ENCODE assay signal across 19 cellular contexts in the genomic region with DNA sequence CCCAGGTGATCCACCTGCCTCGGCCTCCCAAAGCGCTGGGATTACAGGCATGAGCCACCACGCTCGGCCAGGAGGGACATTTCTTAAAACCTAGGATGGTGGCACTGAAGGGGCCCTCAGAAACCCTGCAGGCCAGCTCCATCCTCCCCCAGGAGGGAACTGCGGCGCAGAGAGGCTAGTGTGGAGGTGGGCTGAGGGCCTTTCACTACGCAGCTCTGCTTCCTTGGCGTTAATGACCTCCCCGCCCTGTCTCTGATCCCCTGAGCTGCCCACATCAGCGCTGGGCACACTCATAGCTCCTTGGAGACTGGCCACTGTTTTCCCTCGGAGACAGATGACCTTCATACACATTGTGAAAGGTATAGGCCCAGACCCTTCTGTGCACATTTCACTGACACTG.
"Had no signal": no experiment of that assay in that cellular context is flagged by ENCODE, and none has a peak within 500 bp of the region (broad histone marks: within the 10 kb centered on the region; RNA-seq: fewer than 3 reads in every experiment).

No MANE protein-coding gene starts in this region.

- H3K27me3 ChIP-seq: MG63 had no signal

- ATAC-seq: activated CD4-positive, CD25-positive, alpha-beta regulatory T cell treated with anti-CD3 and anti-CD28 coated beads, Interleukin-2, amount 50 U/mL, for 24 hours; activated CD8-positive, alpha-beta T cell treated with anti-CD3 and anti-CD28 coated beads for 36 hours; activated naive CD8-positive, alpha-beta T cell treated with anti-CD3 and anti-CD28 coated beads, Interleukin-2, amount 50 U/mL, for 24 hours; PC-3 had no signal

- FAIRE-seq: astrocyte, RCC 7860 had no signal

- H3K36me3 ChIP-seq: MG63 had no signal

- DNase-seq: activated CD4-positive, alpha-beta T cell treated with anti-CD3 and anti-CD28 coated beads for 4 hours; activated CD8-positive, alpha-beta memory T cell treated with anti-CD3 and anti-CD28 coated beads, Interleukin-2, amount 50 U/mL, for 48 hours; activated CD8-positive, alpha-beta T cell treated with anti-CD3 and anti-CD28 coated beads for 36 hours; activated effector memory CD4-positive, alpha-beta T cell treated with Interleukin-2 at 50 U/mL for 16 hours; activated naive CD4-positive, alpha-beta T cell; activated naive CD8-positive, alpha-beta T cell treated with anti-CD3 and anti-CD28 coated beads, Interleukin-2, amount 50 U/mL, for 24 hours; activated T-cell treated with anti-CD3 and anti-CD28 coated beads, Interleukin-2, amount 50 U/mL, for 1 hour; amniotic stem cell; MG63; NCI-H1105; NCI-H1436; NCI-H187; NCI-H2081; NCI-H524; PC-3; SHP77 had no signal

- H3K4me3 ChIP-seq: MG63 had no signal

- H3K9me3 ChIP-seq: MG63 had no signal
